ENCODE assay signal across 10 cellular contexts in genomic region chr20:46031701-46032254, GRCh38. TPM values are rescaled to one million over a fixed set of nuclear protein-coding genes. Genes with fewer than 3 reads are reported as not detected.
A peak's percentile ranks its signal among the peaks of the same experiment; 100 is the strongest.
DNase-seq lines count a peak whose midpoint lies in the region; ATAC-seq and TF ChIP-seq lines count a peak whose summit lies in the region.
"Had no signal": no experiment of that assay in that cellular context is flagged by ENCODE, and none has a peak within 500 bp of the region (broad histone marks: within the 10 kb centered on the region; RNA-seq: fewer than 3 reads in every experiment).

No MANE protein-coding gene starts in this region.

- POLR2A ChIA-PET in RWPE1 (lab: Yijun Ruan, JAX; ENCODE audit: low non-redundant PET): no interaction called here
- POLR2A ChIA-PET in activated CD4-positive, alpha-beta memory T cell treated with anti-CD3 and anti-CD28 coated beads, Interleukin-2, amount 10 ng/mL, durations not matched to agents 7 days and 5 days (lab: Charles Lee): no interaction called here

- DNase-seq in AG20443 (ENCODE audit: low spot score) (peak; percentile 36), NCI-H1105 treated with DMSO at 0.1 percent for 48 hours (lab: John Stamatoyannopoulos, UW) (peak; percentile 80), RWPE1 (ENCODE audit: low spot score) (peak; percentile 41), AML-193 (lab: John Stamatoyannopoulos, UW) (no peak)
- no peak for DNase-seq in activated CD4-positive, alpha-beta memory T cell treated with anti-CD3 and anti-CD28 coated beads, Interleukin-2, amount 10 ng/mL, durations not matched to agents 7 days and 5 days
- DNase-seq: T1000 had no signal

- H3K4me3 Mint-ChIP-seq in activated CD4-positive, alpha-beta memory T cell treated with anti-CD3 and anti-CD28 coated beads, Interleukin-2, amount 10 ng/mL, durations not matched to agents 7 days and 5 days: no peak overlapping the region

- no peak for ATAC-seq in HG02870 (IDR thresholded peaks at IDR 0.05; ENCODE audit: unreplicated experiment)
- no peak for ATAC-seq in GM21619 (IDR thresholded peaks at IDR 0.05; ENCODE audit: unreplicated experiment)

- no peaks in the 10 kb centered on the region for H3K36me3 Mint-ChIP-seq in activated CD4-positive, alpha-beta memory T cell treated with anti-CD3 and anti-CD28 coated beads, Interleukin-2, amount 10 ng/mL, durations not matched to agents 7 days and 5 days (ENCODE audit: low read depth)

- no peak for TF ChIP-seq CTCF in RWPE1 (conservative IDR thresholded peaks at IDR 0.05; ENCODE audit: low read depth)

- H3K27ac ChIP-seq in RWPE1: no peak overlapping the region

- no peaks in the 10 kb centered on the region for H3K4me1 Mint-ChIP-seq in activated CD4-positive, alpha-beta memory T cell treated with anti-CD3 and anti-CD28 coated beads, Interleukin-2, amount 10 ng/mL, durations not matched to agents 7 days and 5 days

- H3K27me3 Mint-ChIP-seq in activated CD4-positive, alpha-beta memory T cell treated with anti-CD3 and anti-CD28 coated beads, Interleukin-2, amount 10 ng/mL, durations not matched to agents 7 days and 5 days: peaks cover 54% of the 10 kb centered on the region

- H3K9me3 ChIP-seq in iPS-18c (ENCODE audit: control insufficient read depth, insufficient read depth, low read length): no peaks in the 10 kb centered on the region

- H3K27ac Mint-ChIP-seq in activated CD4-positive, alpha-beta memory T cell treated with anti-CD3 and anti-CD28 coated beads, Interleukin-2, amount 10 ng/mL, durations not matched to agents 7 days and 5 days: no peak overlapping the region

- H3K9me3 Mint-ChIP-seq in activated CD4-positive, alpha-beta memory T cell treated with anti-CD3 and anti-CD28 coated beads, Interleukin-2, amount 10 ng/mL, durations not matched to agents 7 days and 5 days: no peaks in the 10 kb centered on the region

- CTCF ChIA-PET in RWPE1 (lab: Yijun Ruan, JAX): interaction anchor here (0.6 to 2.1 kb wide), 3 partner anchors 9 to 893 kb away, joined by 3 to 12 read pairs (median 3); no protein-coding TSS in a partner anchor
- CTCF ChIA-PET in activated CD4-positive, alpha-beta memory T cell treated with anti-CD3 and anti-CD28 coated beads, Interleukin-2, amount 10 ng/mL, durations not matched to agents 7 days and 5 days (lab: Charles Lee): interaction anchor here (0.6 to 3.2 kb wide), 2 partner anchors 9 to 61 kb away, joined by 5 to 17 read pairs; no protein-coding TSS in a partner anchor

- peak overlapping the region; percentile 68 for H3K4me3 ChIP-seq in iPS-18c (ENCODE audit: insufficient read depth, low read depth, low read length)
- H3K4me3 ChIP-seq: lung had no signal

RNA-seq across cellular contexts. Expression of gene SLC12A5, which starts 2.8 kb away (rescaled TPM):
- total RNA-seq in activated CD4-positive, alpha-beta memory T cell treated with anti-CD3 and anti-CD28 coated beads, Interleukin-2, amount 10 ng/mL, durations not matched to agents 7 days and 5 days: under 1 TPM in 1 of 2 experiments, not detected in 1; 0.53 TPM

RNA-seq across cellular contexts. Expression of gene MMP9, which starts 23.1 kb away (rescaled TPM):
- under 1 TPM; 0.13 to 0.15 TPM for total RNA-seq in activated CD4-positive, alpha-beta memory T cell treated with anti-CD3 and anti-CD28 coated beads, Interleukin-2, amount 10 ng/mL, durations not matched to agents 7 days and 5 days

RNA-seq across cellular contexts. Expression of gene NCOA5, which starts 58.0 kb away (rescaled TPM):
- total RNA-seq in activated CD4-positive, alpha-beta memory T cell treated with anti-CD3 and anti-CD28 coated beads, Interleukin-2, amount 10 ng/mL, durations not matched to agents 7 days and 5 days: 10 to 100 TPM; 24.6 to 26.3 TPM

RNA-seq across cellular contexts. Expression of gene ZNF335, which starts 59.8 kb away (rescaled TPM):
- total RNA-seq in activated CD4-positive, alpha-beta memory T cell treated with anti-CD3 and anti-CD28 coated beads, Interleukin-2, amount 10 ng/mL, durations not matched to agents 7 days and 5 days: 10 to 100 TPM; 35.7 to 36.7 TPM

Comparison
In these comparisons a context has a peak if more than half of its experiments do, and no peak if none do; other contexts are left out.
1. DNase-seq: peak in AG20443 (single experiment), NCI-H1105 treated with DMSO at 0.1 percent for 48 hours (single experiment) and RWPE1 (single experiment); none in AML-193 (0 of 2) and activated CD4-positive, alpha-beta memory T cell treated with anti-CD3 and anti-CD28 coated beads, Interleukin-2, amount 10 ng/mL, durations not matched to agents 7 days and 5 days (single experiment).